31 cellular contexts compared by ENCODE assay signal in the genomic region with DNA sequence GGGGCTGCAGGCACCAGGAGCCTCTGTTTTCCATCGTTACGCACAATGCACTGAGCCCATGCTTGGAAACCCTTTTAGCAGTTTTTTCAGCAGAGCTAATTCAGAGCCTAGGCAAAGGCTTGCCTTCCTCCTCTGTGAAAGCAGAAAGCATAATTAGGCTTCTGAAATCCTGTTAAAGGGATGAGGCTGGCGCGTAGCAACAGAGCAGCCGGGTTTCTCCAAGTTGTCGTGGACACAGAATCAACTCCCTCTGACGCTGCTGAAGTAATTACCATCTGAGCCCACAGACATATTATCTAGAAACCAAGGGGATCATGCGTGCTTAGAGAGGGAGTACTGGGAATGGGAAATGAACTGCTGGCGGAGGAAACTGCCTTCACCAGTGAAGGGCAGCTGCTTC.
DNase-seq lines count a peak whose midpoint lies in the region; ATAC-seq and TF ChIP-seq lines count a peak whose summit lies in the region.
"Had no signal": no experiment of that assay in that cellular context is flagged by ENCODE, and none has a peak within 500 bp of the region (broad histone marks: within the 10 kb centered on the region; RNA-seq: fewer than 3 reads in every experiment).

No MANE protein-coding gene starts in this region.

- H3K4me3 Mint-ChIP-seq in glutamatergic neuron (ENCODE audit: unreplicated experiment): no peak overlapping the region
- no peak overlapping the region for H3K4me3 Mint-ChIP-seq in activated CD4-positive, alpha-beta T cell treated with anti-CD3 and anti-CD28 coated beads, Interleukin-2, amount 10 ng/mL, durations not matched to agents 24 days and 14 days
- H3K4me3 Mint-ChIP-seq: activated naive CD4-positive, alpha-beta T cell treated with anti-CD3 and anti-CD28 coated beads, Interleukin-2, amount 50 U/mL, for 24 hours; CD4-positive, CD25-positive, alpha-beta regulatory T cell; immature natural killer cell had no signal

- H3K9me3 ChIP-seq in sigmoid colon: no peaks in the 10 kb centered on the region
- H3K9me3 ChIP-seq: left lung, thyroid gland had no signal

- peak overlapping the region; percentile 62 for H3K27ac Mint-ChIP-seq in glutamatergic neuron (ENCODE audit: unreplicated experiment)
- no peak overlapping the region for H3K27ac Mint-ChIP-seq in activated CD4-positive, alpha-beta T cell treated with anti-CD3 and anti-CD28 coated beads, Interleukin-2, amount 10 ng/mL, durations not matched to agents 24 days and 14 days
- H3K27ac Mint-ChIP-seq: activated naive CD4-positive, alpha-beta T cell treated with anti-CD3 and anti-CD28 coated beads, Interleukin-2, amount 50 U/mL, for 24 hours; activated T-helper 2 cell treated with anti-CD3 and anti-CD28 coated beads, Interferon-gamma antibody, Interleukin-2, Interleukin-4, amounts not matched to agents 10 μg/mL and 5 μg/mL and 100 μg/mL, durations not matched to agents 14 hours and 24 hours and 36 hours; CD4-positive, CD25-positive, alpha-beta regulatory T cell; immature natural killer cell had no signal

- H3K4me1 ChIP-seq in sigmoid colon: no peaks in the 10 kb centered on the region
- H3K4me1 ChIP-seq: A549, left lung, stomach, thyroid gland had no signal

- H3K36me3 Mint-ChIP-seq in glutamatergic neuron (ENCODE audit: unreplicated experiment): peaks cover under 1% of the 10 kb centered on the region
- H3K36me3 Mint-ChIP-seq in activated CD4-positive, alpha-beta T cell treated with anti-CD3 and anti-CD28 coated beads, Interleukin-2, amount 10 ng/mL, durations not matched to agents 24 days and 14 days (ENCODE audit: low read depth): no peaks in the 10 kb centered on the region
- H3K36me3 Mint-ChIP-seq: activated naive CD4-positive, alpha-beta T cell treated with anti-CD3 and anti-CD28 coated beads, Interleukin-2, amount 50 U/mL, for 24 hours; CD4-positive, CD25-positive, alpha-beta regulatory T cell; immature natural killer cell had no signal

- H3K9me3 Mint-ChIP-seq in glutamatergic neuron (ENCODE audit: unreplicated experiment): peaks cover 3% of the 10 kb centered on the region
- peaks cover under 1% of the 10 kb centered on the region for H3K9me3 Mint-ChIP-seq in activated CD4-positive, alpha-beta T cell treated with anti-CD3 and anti-CD28 coated beads, Interleukin-2, amount 10 ng/mL, durations not matched to agents 24 days and 14 days
- H3K9me3 Mint-ChIP-seq: activated T-helper 2 cell treated with anti-CD3 and anti-CD28 coated beads, Interferon-gamma antibody, Interleukin-2, Interleukin-4, amounts not matched to agents 10 μg/mL and 5 μg/mL and 100 μg/mL, durations not matched to agents 14 hours and 24 hours and 36 hours; immature natural killer cell had no signal

- DNase-seq in NCI-H146 (lab: John Stamatoyannopoulos, UW) (peak; percentile 37), NCI-H146 treated with DMSO at 0.1 percent for 48 hours (lab: John Stamatoyannopoulos, UW; ENCODE audit: unreplicated experiment) (no peak), SK-N-DZ (ENCODE audit: low spot score) (peak; percentile 37), glutamatergic neuron (no peak), occipital lobe (lab: John Stamatoyannopoulos, UW) (peak; percentile 36), sigmoid colon (no peak)
- DNase-seq in activated CD4-positive, alpha-beta T cell treated with anti-CD3 and anti-CD28 coated beads, Interleukin-2, amount 10 ng/mL, durations not matched to agents 24 days and 14 days: no peak
- DNase-seq: activated CD4-positive, alpha-beta T cell treated with anti-CD3 and anti-CD28 coated beads for 4 hours; amniotic stem cell; CD4-positive, CD25-positive, alpha-beta regulatory T cell; DMS153; effector CD8-positive, alpha-beta T cell; immature natural killer cell; left lung; mesenchymal stem cell; MM.1S; NCI-H1105 treated with DMSO at 0.1 percent for 48 hours; NCI-H510A; SHP77 treated with DMSO at 0.1 percent for 48 hours; stimulated activated CD4-positive, alpha-beta T cell treated with anti-CD3 and anti-CD28 coated beads, Interleukin-4, amount 100 ng/mL, for 1 hour; stomach; thyroid gland had no signal

- H3K36me3 ChIP-seq in sigmoid colon: no peaks in the 10 kb centered on the region
- H3K36me3 ChIP-seq: left lung, stomach, thyroid gland had no signal

- peaks cover 6% of the 10 kb centered on the region for H3K4me1 Mint-ChIP-seq in glutamatergic neuron (ENCODE audit: low read depth, unreplicated experiment)
- H3K4me1 Mint-ChIP-seq in activated CD4-positive, alpha-beta T cell treated with anti-CD3 and anti-CD28 coated beads, Interleukin-2, amount 10 ng/mL, durations not matched to agents 24 days and 14 days: no peaks in the 10 kb centered on the region
- H3K4me1 Mint-ChIP-seq: activated naive CD4-positive, alpha-beta T cell treated with anti-CD3 and anti-CD28 coated beads, Interleukin-2, amount 50 U/mL, for 24 hours; CD4-positive, CD25-positive, alpha-beta regulatory T cell; immature natural killer cell had no signal

- 80 to 82% methylated on average over 9 of the region's 9 CpGs for WGBS in sigmoid colon, 2 donors

- no peaks in the 10 kb centered on the region for H3K27me3 ChIP-seq in sigmoid colon
- H3K27me3 ChIP-seq: thyroid gland had no signal

- no peak for ATAC-seq in GM18505 (IDR thresholded peaks at IDR 0.05; ENCODE audit: unreplicated experiment)
- ATAC-seq: A549, HCT116, HepG2, left lung, Panc1, sciatic nerve had no signal

- TF ChIP-seq CTCF in glutamatergic neuron (IDR thresholded peaks at IDR 0.05; ENCODE audit: partially characterized antibody, unreplicated experiment) (no peak), sigmoid colon (IDR thresholded peaks at IDR 0.05) (no peak)

- H3K4me3 ChIP-seq in sigmoid colon: no peak overlapping the region
- H3K4me3 ChIP-seq: A549, left lung, stomach, thyroid gland had no signal

- intact Hi-C loops in activated CD4-positive, alpha-beta T cell treated with anti-CD3 and anti-CD28 coated beads, Interleukin-2, amount 10 ng/mL, durations not matched to agents 24 days and 14 days (cut with micrococcal nuclease): no loop called here
- intact Hi-C loops in sigmoid colon (cut with DNase I): no loop called here

- peaks cover 2% of the 10 kb centered on the region for H3K27me3 Mint-ChIP-seq in glutamatergic neuron (ENCODE audit: unreplicated experiment)
- no peaks in the 10 kb centered on the region for H3K27me3 Mint-ChIP-seq in activated CD4-positive, alpha-beta T cell treated with anti-CD3 and anti-CD28 coated beads, Interleukin-2, amount 10 ng/mL, durations not matched to agents 24 days and 14 days

- TF ChIP-seq EP300 in sigmoid colon (IDR thresholded peaks at IDR 0.05): no peak

- no peak overlapping the region for H3K27ac ChIP-seq in sigmoid colon
- H3K27ac ChIP-seq: A549, epithelial cell of prostate, left lung, stomach, thyroid gland had no signal

- TF ChIP-seq POLR2A in GM18505 (IDR thresholded peaks at IDR 0.05; ENCODE audit: borderline replicate concordance, extremely low read depth, insufficient read depth, insufficient read length): no peak
- no peak for TF ChIP-seq POLR2A in sigmoid colon (IDR thresholded peaks at IDR 0.05)

Comparison
In these comparisons a context has a peak if more than half of its experiments do, and no peak if none do; other contexts are left out.
1. DNase-seq: peak in NCI-H146 (single experiment), SK-N-DZ (single experiment) and occipital lobe (single experiment); none in NCI-H146 treated with DMSO at 0.1 percent for 48 hours (single experiment), glutamatergic neuron (single experiment), activated CD4-positive, alpha-beta T cell treated with anti-CD3 and anti-CD28 coated beads, Interleukin-2, amount 10 ng/mL, durations not matched to agents 24 days and 14 days (single experiment) and sigmoid colon (single experiment).